8 cellular contexts compared by ENCODE assay signal in genomic region chr3:100041328-100041749, GRCh38.
DNase-seq lines count a peak whose midpoint lies in the region; ATAC-seq, FAIRE-seq and TF ChIP-seq lines count a peak whose summit lies in the region.

No MANE protein-coding gene starts in this region.

- no peaks in the 10 kb centered on the region for H3K36me3 ChIP-seq in endothelial cell of umbilical vein (ENCODE audit: control insufficient read depth in 2 of 2, extremely low read depth in 1 of 2, insufficient read depth in 2 of 2, low read length in 2 of 2)
- no peaks in the 10 kb centered on the region for H3K36me3 ChIP-seq in mucosa of descending colon (ENCODE audit: low read depth)
- H3K36me3 ChIP-seq in MM.1S (replicated peaks; ENCODE audit: insufficient read depth, low read length), result no peaks in the 10 kb centered on the region

- H3K4me1 ChIP-seq in endothelial cell of umbilical vein (ENCODE audit: control insufficient read depth, extremely low read depth, insufficient read depth, low read length) (peaks cover 46% of the 10 kb centered on the region), mucosa of descending colon (ENCODE audit: low read depth) (peaks cover 27% of the 10 kb centered on the region), MM.1S (ENCODE audit: low read length) (peaks cover 14% of the 10 kb centered on the region)

- H3K36me3 Mint-ChIP-seq in activated CD8-positive, alpha-beta T cell treated with anti-CD3 and anti-CD28 coated beads, Interleukin-2, amount 10 ng/mL, durations not matched to agents 7 days and 5 days (ENCODE audit: low read depth), result no peaks in the 10 kb centered on the region

- H3K4me2 ChIP-seq in endothelial cell of umbilical vein (ENCODE audit: insufficient read depth, low read length) (peak overlapping the region; percentile 85), MM.1S (ENCODE audit: low read depth, low read length) (no peak overlapping the region)

- no peak overlapping the region for H3K4me3 Mint-ChIP-seq in activated CD8-positive, alpha-beta T cell treated with anti-CD3 and anti-CD28 coated beads, Interleukin-2, amount 10 ng/mL, durations not matched to agents 7 days and 5 days

- H3K27me3 Mint-ChIP-seq in activated CD8-positive, alpha-beta T cell treated with anti-CD3 and anti-CD28 coated beads, Interleukin-2, amount 10 ng/mL, durations not matched to agents 7 days and 5 days (ENCODE audit: low read depth), result no peaks in the 10 kb centered on the region

- H3K9me1 ChIP-seq in endothelial cell of umbilical vein (replicated peaks; ENCODE audit: control insufficient read depth, extremely low read depth, insufficient read depth, low read length), result no peaks in the 10 kb centered on the region

- no peaks in the 10 kb centered on the region; the same call in 1 of the 2 replicates for H3F3A ChIP-seq in MM.1S (ENCODE audit: insufficient read depth, low read length)

- peak; percentile 83 for DNase-seq in A172 (ENCODE audit: low spot score)
- peak; percentile 61 for DNase-seq in NCI-H226
- DNase-seq in endothelial cell of umbilical vein (ENCODE audit: low read depth, low spot score), result peak; percentile 99
- DNase-seq in mucosa of descending colon, result no peak
- no peak for DNase-seq in NCI-H2227 (lab: John Stamatoyannopoulos, UW; ENCODE audit: unreplicated experiment)
- no peak for DNase-seq in MM.1S
- no peak for DNase-seq in activated CD8-positive, alpha-beta T cell treated with anti-CD3 and anti-CD28 coated beads, Interleukin-2, amount 10 ng/mL, durations not matched to agents 7 days and 5 days
- DNase-seq in NCI-H2029 (lab: John Stamatoyannopoulos, UW), result no peak

- H3K79me2 ChIP-seq in endothelial cell of umbilical vein (ENCODE audit: control insufficient read depth, insufficient read depth, low read length) (no peaks in the 10 kb centered on the region), MM.1S (ENCODE audit: low read length) (no peaks in the 10 kb centered on the region)

- CTCF ChIA-PET in endothelial cell of umbilical vein (lab: Charles Lee), result interaction anchor here (0.9 to 3.3 kb wide), 12 partner anchors 9 to 213 kb away, joined by 3 to 35 read pairs (median 5); no protein-coding TSS in a partner anchor
- CTCF ChIA-PET in activated CD8-positive, alpha-beta T cell treated with anti-CD3 and anti-CD28 coated beads, Interleukin-2, amount 10 ng/mL, durations not matched to agents 7 days and 5 days (lab: Charles Lee), result interaction anchor here (0.9 to 1.4 kb wide), 3 partner anchors 17 to 213 kb away, joined by 3 to 5 read pairs (median 3); no protein-coding TSS in a partner anchor

- dilution Hi-C loops in endothelial cell of umbilical vein (cut with MboI; ENCODE audit: extremely low pct_ligation_motif_present, low sequenced_read_pairs), result no loop called here

- H3K9ac ChIP-seq in endothelial cell of umbilical vein (replicated peaks; ENCODE audit: extremely low read depth, insufficient read depth, low read length), result peak overlapping the region; percentile 97
- H3K9ac ChIP-seq in MM.1S (ENCODE audit: low read length), result no peak overlapping the region

- peak; percentile 2 for ATAC-seq in mucosa of descending colon
- no peak for ATAC-seq in activated CD8-positive, alpha-beta T cell treated with anti-CD3 and anti-CD28 coated beads, Interleukin-2, amount 10 ng/mL, durations not matched to agents 7 days and 5 days

- intact Hi-C loops in endothelial cell of umbilical vein (cut with micrococcal nuclease) (loop anchor here (1.0 to 5.0 kb wide), 12 partner anchors 28 to 1069 kb away; partner anchors contain the start of genes LNP1 and TOMM70), mucosa of descending colon (cut with DNase I, micrococcal nuclease) (no loop called here)

- H3K9me2 ChIP-seq in MM.1S (replicated peaks; ENCODE audit: insufficient read depth, low read length), result no peaks in the 10 kb centered on the region

- peak; percentile 86 for FAIRE-seq in endothelial cell of umbilical vein (lab: Jason Lieb, UNC)

- TF ChIP-seq CTCF in endothelial cell of umbilical vein (IDR thresholded peaks at IDR 0.05; ENCODE audit: extremely low read depth in 1 of 2, insufficient read depth in 1 of 2, low read depth in 1 of 2, low read length in 2 of 2) (no peak), mucosa of descending colon (IDR thresholded peaks at IDR 0.05) (no peak), MM.1S (IDR thresholded peaks at IDR 0.05; ENCODE audit: low read length) (no peak)

- no peak for TF ChIP-seq POLR2A in endothelial cell of umbilical vein (IDR thresholded peaks at IDR 0.05; ENCODE audit: low read depth, low read length)

- H3K9me3 Mint-ChIP-seq in activated CD8-positive, alpha-beta T cell treated with anti-CD3 and anti-CD28 coated beads, Interleukin-2, amount 10 ng/mL, durations not matched to agents 7 days and 5 days (ENCODE audit: insufficient read depth), result no peaks in the 10 kb centered on the region

- POLR2A ChIA-PET in endothelial cell of umbilical vein (lab: Charles Lee), result interaction anchor here (0.6 to 2.7 kb wide), 12 partner anchors 20 to 219 kb away, joined by 3 to 19 read pairs (median 5); partner anchors contain the start of gene TBC1D23
- POLR2A ChIA-PET in activated CD8-positive, alpha-beta T cell treated with anti-CD3 and anti-CD28 coated beads, Interleukin-2, amount 10 ng/mL, durations not matched to agents 7 days and 5 days (lab: Charles Lee), result no interaction called here

- H2AFZ ChIP-seq in endothelial cell of umbilical vein (ENCODE audit: low read depth, low read length) (no peak overlapping the region), MM.1S (ENCODE audit: low read length) (no peak overlapping the region)

- H4K20me1 ChIP-seq in endothelial cell of umbilical vein (replicated peaks; ENCODE audit: control insufficient read depth, extremely low read depth, insufficient read depth, low read length) (no peaks in the 10 kb centered on the region), MM.1S (ENCODE audit: insufficient read depth, low read length) (no peaks in the 10 kb centered on the region)

- peak overlapping the region in 1 of 3 experiments; percentile 29 for H3K4me3 ChIP-seq in endothelial cell of umbilical vein (replicated peaks in 1 of 3; ENCODE audit: insufficient read depth in 1 of 3, low read depth in 1 of 3, low read length in 3 of 3)
- no peak overlapping the region for H3K4me3 ChIP-seq in mucosa of descending colon
- H3K4me3 ChIP-seq in MM.1S (ENCODE audit: low read length), result no peak overlapping the region

- H3K9me3 ChIP-seq in endothelial cell of umbilical vein (replicated peaks; ENCODE audit: control insufficient read depth, insufficient read depth, low read length) (no peaks in the 10 kb centered on the region), mucosa of descending colon (no peaks in the 10 kb centered on the region), MM.1S (replicated peaks; ENCODE audit: insufficient read depth, low read length) (no peaks in the 10 kb centered on the region)

- H3K27me3 ChIP-seq in endothelial cell of umbilical vein (ENCODE audit: control insufficient read depth in 2 of 2, insufficient read depth in 2 of 2, low read length in 2 of 2) (no peaks in the 10 kb centered on the region), MM.1S (replicated peaks; ENCODE audit: insufficient read depth, low read length) (no peaks in the 10 kb centered on the region)

- H3K4me1 Mint-ChIP-seq in activated CD8-positive, alpha-beta T cell treated with anti-CD3 and anti-CD28 coated beads, Interleukin-2, amount 10 ng/mL, durations not matched to agents 7 days and 5 days (ENCODE audit: low read depth), result no peaks in the 10 kb centered on the region

- no peak overlapping the region for H3K27ac Mint-ChIP-seq in activated CD8-positive, alpha-beta T cell treated with anti-CD3 and anti-CD28 coated beads, Interleukin-2, amount 10 ng/mL, durations not matched to agents 7 days and 5 days

- BruUV-seq in endothelial cell of umbilical vein (replicated peaks; lab: Mats Ljungman, UMichigan), result no TSS peak

- H3K27ac ChIP-seq in endothelial cell of umbilical vein (ENCODE audit: insufficient read depth, low read depth, low read length) (peak overlapping the region; percentile 100), MM.1S (ENCODE audit: low read length) (no peak overlapping the region)

TF ChIP-seq in endothelial cell of umbilical vein, 7 proteins besides CTCF, POLR2A, EP300 and RAD21:
- TF ChIP-seq FOS (IDR thresholded peaks at IDR 0.05; ENCODE audit: borderline replicate concordance, insufficient read depth, low read length) (peak; percentile 89), JUN (IDR thresholded peaks at IDR 0.05; ENCODE audit: borderline replicate concordance, insufficient read depth, insufficient read length, low read depth) (peak; percentile 100), POLR2AphosphoS5 (IDR thresholded peaks at IDR 0.05; ENCODE audit: insufficient read depth, low read depth, low read length) (peak; percentile 51), EZH2 (IDR thresholded peaks at IDR 0.05; ENCODE audit: borderline replicate concordance, low read depth, low read length, severe bottlenecking) (no peak)

Comparison
In these comparisons a context has a peak if more than half of its experiments do, and no peak if none do; other contexts are left out.
1. DNase-seq: peak in A172 (single experiment), NCI-H226 (single experiment) and endothelial cell of umbilical vein (single experiment); none in mucosa of descending colon (0 of 3), NCI-H2227 (single experiment), MM.1S (single experiment), activated CD8-positive, alpha-beta T cell treated with anti-CD3 and anti-CD28 coated beads, Interleukin-2, amount 10 ng/mL, durations not matched to agents 7 days and 5 days (single experiment) and NCI-H2029 (single experiment).